In the genomic region with DNA sequence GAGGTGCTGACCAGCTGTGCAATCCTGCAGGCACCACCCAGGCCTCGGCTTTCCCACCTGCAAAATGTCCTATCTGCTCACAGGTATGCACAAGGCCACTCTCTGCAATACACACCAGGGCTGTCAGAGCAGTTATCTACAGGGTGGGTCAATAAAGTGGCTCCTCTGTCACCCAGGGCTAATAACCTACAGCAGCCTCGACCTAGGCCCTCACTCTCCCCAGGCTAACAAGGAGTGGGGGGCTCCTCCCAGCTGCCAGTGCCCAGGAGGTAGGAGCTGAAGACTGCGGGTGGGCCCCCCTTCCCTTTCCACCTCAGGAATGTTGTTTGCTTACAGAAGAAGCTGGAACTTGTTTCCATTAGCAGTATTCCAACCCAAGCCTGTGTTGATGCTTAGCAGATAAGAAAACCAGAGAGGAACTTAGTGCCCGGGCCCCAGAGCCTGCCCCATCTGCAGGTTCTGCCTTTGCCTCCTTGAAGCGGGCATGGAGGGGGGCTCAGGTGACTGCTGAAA, we compare ENCODE assay signal across 10 cellular contexts. TPM values are rescaled to one million over a fixed set of nuclear protein-coding genes. Genes with fewer than 3 reads are reported as not detected.
DNase-seq lines count a peak whose midpoint lies in the region; ATAC-seq and TF ChIP-seq lines count a peak whose summit lies in the region.
"Had no signal": no experiment of that assay in that cellular context is flagged by ENCODE, and none has a peak within 500 bp of the region (broad histone marks: within the 10 kb centered on the region; RNA-seq: fewer than 3 reads in every experiment).

No MANE protein-coding gene starts in this region.

- no peaks in the 10 kb centered on the region for H3K27me3 Mint-ChIP-seq in naive thymus-derived CD4-positive, alpha-beta T cell

- H2BK20ac ChIP-seq in IMR-90 (ENCODE audit: low read depth, low read length), result peak overlapping the region; percentile 82

- H3K36me3 ChIP-seq in A673 (ENCODE audit: insufficient read depth, low read length, poor library complexity, severe bottlenecking), result no peaks in the 10 kb centered on the region
- peaks cover 26% of the 10 kb centered on the region for H3K36me3 ChIP-seq in IMR-90 (ENCODE audit: control insufficient read depth, insufficient read depth, low read length)
- H3K36me3 ChIP-seq in naive thymus-derived CD4-positive, alpha-beta T cell (ENCODE audit: control insufficient read depth in 2 of 3, insufficient read depth in 3 of 3, low read length in 3 of 3), result peaks cover under 1 to 5% (median 4%) of the 10 kb centered on the region in 3 experiments

- H2AK5ac ChIP-seq in IMR-90 (ENCODE audit: low read depth, low read length), result peak overlapping the region; percentile 89

- TF ChIP-seq POLR2A in IMR-90 (IDR thresholded peaks at IDR 0.05; ENCODE audit: low read depth, low read length), result no peak

- H2AK9ac ChIP-seq in IMR-90 (replicated peaks; ENCODE audit: low read depth, low read length, poor library complexity), result peak overlapping the region; percentile 17

- peak overlapping the region in 9 of 10 donors; percentile 68 to 88 (median 79) for H3K4me3 Mint-ChIP-seq in naive thymus-derived CD4-positive, alpha-beta T cell

- peak overlapping the region; percentile 75 for H2BK120ac ChIP-seq in IMR-90 (ENCODE audit: low read depth, low read length)

- TF ChIP-seq CTCF in A673 (conservative IDR thresholded peaks at IDR 0.05; ENCODE audit: low read depth, low read length) (no peak), IMR-90 (conservative IDR thresholded peaks at IDR 0.05; ENCODE audit: low read depth, low read length) (no peak), choroid plexus epithelial cell (conservative IDR thresholded peaks at IDR 0.05; ENCODE audit: low read depth, low read length) (no peak)

- H3K9me3 ChIP-seq in A673 (ENCODE audit: low read depth, low read length, poor library complexity, severe bottlenecking), result no peaks in the 10 kb centered on the region
- H3K9me3 ChIP-seq in IMR-90 (ENCODE audit: control insufficient read depth, insufficient read depth, low read length), result no peaks in the 10 kb centered on the region
- no peaks in the 10 kb centered on the region for H3K9me3 ChIP-seq in naive thymus-derived CD4-positive, alpha-beta T cell (ENCODE audit: control insufficient read depth in 2 of 3, low read length in 3 of 3)

- H3K23ac ChIP-seq in IMR-90 (ENCODE audit: low read depth, low read length), result peak overlapping the region; percentile 91

- peak overlapping the region; percentile 16; the same call in 1 of the 2 replicates for H3K56ac ChIP-seq in IMR-90 (ENCODE audit: extremely low read depth, insufficient read depth, low read length)

- peaks cover 0 to 18% (median 5%) of the 10 kb centered on the region in 5 donors for H3K36me3 Mint-ChIP-seq in naive thymus-derived CD4-positive, alpha-beta T cell

- no peak for TF ChIP-seq RAD21 in IMR-90 (IDR thresholded peaks at IDR 0.05; ENCODE audit: low read length)

- peak overlapping the region; percentile 84 for H2BK5ac ChIP-seq in IMR-90 (ENCODE audit: low read depth, low read length, poor library complexity, severe bottlenecking)

- H3K4me3 ChIP-seq in A673 (ENCODE audit: low read depth, low read length, poor library complexity, severe bottlenecking) (no peak overlapping the region), IMR-90 (ENCODE audit: insufficient read depth, low read depth, low read length) (no peak overlapping the region), choroid plexus epithelial cell (ENCODE audit: low read depth, low read length) (no peak overlapping the region)
- no peak overlapping the region for H3K4me3 ChIP-seq in naive thymus-derived CD4-positive, alpha-beta T cell (ENCODE audit: low read length)

- peak overlapping the region; percentile 93 for H3K4ac ChIP-seq in IMR-90 (ENCODE audit: low read depth, low read length)

- peak overlapping the region; percentile 66 for H2AFZ ChIP-seq in IMR-90 (replicated peaks; ENCODE audit: low read length, poor library complexity)

- ATAC-seq in IMR-90 (ENCODE audit: low read depth) (peak; percentile 34), GM19463 (IDR thresholded peaks at IDR 0.05; ENCODE audit: unreplicated experiment) (no peak), HG02623 (IDR thresholded peaks at IDR 0.05; ENCODE audit: unreplicated experiment) (no peak)
- no peak for ATAC-seq in naive thymus-derived CD4-positive, alpha-beta T cell

- no peak for DNase-seq in A673 (ENCODE audit: low spot score)
- peak; percentile 76 for DNase-seq in IMR-90
- peak; percentile 67 for DNase-seq in choroid plexus epithelial cell (ENCODE audit: low read depth)
- no peak for DNase-seq in naive thymus-derived CD4-positive, alpha-beta T cell
- DNase-seq in mucosa of gallbladder (ENCODE audit: low spot score), result no peak
- no peak for DNase-seq in SHP77 (lab: John Stamatoyannopoulos, UW)
- DNase-seq: DMS79, NCI-H1092 treated with DMSO at 0.1 percent for 48 hours had no signal

- WGBS in IMR-90 (ENCODE audit: extremely low coverage in 2 of 2, insufficient read length in 1 of 2), 2 experiments, result no CpG with 5 or more reads among the region's 5 CpGs

- intact Hi-C loops in A673 (cut with micrococcal nuclease; ENCODE audit: unreplicated experiment), result no loop called here
- intact Hi-C loops in IMR-90 (cut with micrococcal nuclease), result no loop called here
- intact Hi-C loops in naive thymus-derived CD4-positive, alpha-beta T cell (cut with micrococcal nuclease), result no loop called here

- POLR2A ChIA-PET in A673 (lab: Charles Lee; ENCODE audit: low non-redundant PET) (interaction anchor here (0.7 kb wide), 1 partner anchor 27 kb away, joined by 10 read pairs; a partner anchor contains a TSS), IMR-90 (lab: Charles Lee; ENCODE audit: unreplicated experiment) (interaction anchor here (0.9 kb wide), 1 partner anchor 23 kb away, joined by 5 read pairs; no protein-coding TSS in a partner anchor)
- POLR2A ChIA-PET in naive thymus-derived CD4-positive, alpha-beta T cell (lab: Charles Lee), result interaction anchor here (0.5 to 47.8 kb wide), 5 partner anchors 6 to 393 kb away, joined by 3 to 1512 read pairs (median 5); a partner anchor contains a TSS

- H3K4me1 Mint-ChIP-seq in naive thymus-derived CD4-positive, alpha-beta T cell, result peaks cover 71 to 98% (median 93%) of the 10 kb centered on the region in 7 donors

- peak overlapping the region; percentile 50 for H3K27ac ChIP-seq in A673 (ENCODE audit: low read depth, low read length, poor library complexity, severe bottlenecking)
- H3K27ac ChIP-seq in IMR-90 (ENCODE audit: insufficient read depth, low read length), result peak overlapping the region; percentile 80
- H3K27ac ChIP-seq in naive thymus-derived CD4-positive, alpha-beta T cell (ENCODE audit: low read depth, low read length), result peak overlapping the region; percentile 93

- H3K9me1 ChIP-seq in IMR-90 (ENCODE audit: insufficient read depth, low read length), result peaks cover 60% of the 10 kb centered on the region

- peak overlapping the region; percentile 31; the same call in 1 of the 2 replicates for H4K5ac ChIP-seq in IMR-90 (ENCODE audit: low read depth, low read length)

- H3K4me1 ChIP-seq in A673 (ENCODE audit: insufficient read depth, low read length, poor library complexity, severe bottlenecking) (peaks cover 46% of the 10 kb centered on the region), IMR-90 (ENCODE audit: control insufficient read depth, insufficient read depth, low read length) (peaks cover 65% of the 10 kb centered on the region)
- peaks cover 95% of the 10 kb centered on the region in 2 donors for H3K4me1 ChIP-seq in naive thymus-derived CD4-positive, alpha-beta T cell (ENCODE audit: control insufficient read depth in 2 of 2, insufficient read depth in 2 of 2, low read length in 2 of 2)

- peaks cover 0 to 57% of the 10 kb centered on the region in 2 experiments; a peak in 2 of 4 replicates for H3K79me1 ChIP-seq in IMR-90 (ENCODE audit: low read depth in 1 of 2, low read length in 2 of 2)

- H3K27me3 ChIP-seq in A673 (replicated peaks; ENCODE audit: insufficient read depth, low read depth, low read length, poor library complexity) (no peaks in the 10 kb centered on the region), IMR-90 (ENCODE audit: control insufficient read depth, insufficient read depth, low read length) (no peaks in the 10 kb centered on the region)
- no peaks in the 10 kb centered on the region for H3K27me3 ChIP-seq in naive thymus-derived CD4-positive, alpha-beta T cell (ENCODE audit: control insufficient read depth in 2 of 2, insufficient read depth in 2 of 2, low read length in 2 of 2)

- peaks cover 100% of the 10 kb centered on the region for H4K20me1 ChIP-seq in IMR-90 (ENCODE audit: insufficient read depth, low read length)

- H3K9me3 Mint-ChIP-seq in naive thymus-derived CD4-positive, alpha-beta T cell, result peaks cover 0 to 2% (median 0%) of the 10 kb centered on the region in 11 donors

- BruUV-seq in A673 (replicated peaks; lab: Mats Ljungman, UMichigan) (no TSS peak), IMR-90 (replicated peaks; lab: Mats Ljungman, UMichigan) (no TSS peak)

- peak overlapping the region in 1 of 2 experiments; percentile 77; a peak in 1 of 4 replicates for H4K8ac ChIP-seq in IMR-90 (ENCODE audit: low read depth in 2 of 2, low read length in 2 of 2)

- peak overlapping the region; percentile 55 for H3K18ac ChIP-seq in IMR-90 (ENCODE audit: low read depth, low read length)

- H3K14ac ChIP-seq in IMR-90 (replicated peaks; ENCODE audit: low read depth, low read length), result peak overlapping the region; percentile 90

- peak overlapping the region; percentile 16 to 98 (median 96) for H3K27ac Mint-ChIP-seq in naive thymus-derived CD4-positive, alpha-beta T cell

- peak overlapping the region; percentile 20 for H4K91ac ChIP-seq in IMR-90 (ENCODE audit: insufficient read depth, low read depth, low read length)

- CTCF ChIA-PET in A673 (lab: Charles Lee), result no interaction called here
- CTCF ChIA-PET in IMR-90 (lab: Yijun Ruan, JAX), result interaction anchor here (1.3 kb wide), 1 partner anchor 110 kb away, joined by 5 read pairs; no protein-coding TSS in a partner anchor
- CTCF ChIA-PET in naive thymus-derived CD4-positive, alpha-beta T cell (lab: Charles Lee), result interaction anchor here (1.1 to 2.1 kb wide), 3 partner anchors 16 to 60 kb away, joined by 3 to 6 read pairs (median 3); no protein-coding TSS in a partner anchor

- dilution Hi-C loops in IMR-90 (cut with HindIII; ENCODE audit: low sequenced_read_pairs, unreplicated experiment), result no loop called here

- peak overlapping the region; percentile 35; the same call in 1 of the 3 replicates for H2BK15ac ChIP-seq in IMR-90 (ENCODE audit: low read depth, low read length)

- peak overlapping the region; percentile 55 for H3K9ac ChIP-seq in IMR-90 (ENCODE audit: low read depth, low read length)

- H3K4me2 ChIP-seq in IMR-90 (ENCODE audit: low read depth, low read length), result peak overlapping the region; percentile 73

- in situ Hi-C loops in IMR-90 (cut with MboI; ENCODE audit: low sequenced_read_pairs), result no loop called here

RNA-seq across cellular contexts. Expression of a gene that starts 26.8 kb away (rescaled TPM):
- total RNA-seq in A673 (2021) (290 and 323 TPM in 2 replicates), IMR-90 (2012; rRNA removed) (554 and 783 TPM in 2 replicates), mucosa of gallbladder (544 TPM)
- polyA plus RNA-seq in IMR-90 (2012; rRNA removed), result 475 and 507 TPM in 2 replicates
- 197 and 382 TPM in 2 replicates for polyA plus RNA-seq in IMR-90 (2012; cell fraction: cytosol; rRNA removed)
- polyA plus RNA-seq in IMR-90 (2012; cell fraction: nucleus; rRNA removed; ENCODE audit: low replicate concordance), result 449 and 493 TPM in 2 replicates
- 100 to 1,000 TPM; 650 to 900 (median 803) TPM for total RNA-seq in naive thymus-derived CD4-positive, alpha-beta T cell
- 100 to 1,000 TPM in 1 of 2 donors, 10 to 100 TPM in 1; 95.5 to 501 TPM for polyA plus RNA-seq in naive thymus-derived CD4-positive, alpha-beta T cell

Comparison
In these comparisons a context has a peak if more than half of its experiments do, and no peak if none do; other contexts are left out.
1. DNase-seq: peak in IMR-90 (single experiment) and choroid plexus epithelial cell (single experiment); none in A673 (single experiment), naive thymus-derived CD4-positive, alpha-beta T cell (0 of 9), mucosa of gallbladder (single experiment) and SHP77 (0 of 2).
2. Peak in every context shown above with its lines, with median percentiles within 50 percentile points of each other: H3K27ac ChIP-seq.